Comparison of ENCODE assay signal across 8 cellular contexts in the genomic region with DNA sequence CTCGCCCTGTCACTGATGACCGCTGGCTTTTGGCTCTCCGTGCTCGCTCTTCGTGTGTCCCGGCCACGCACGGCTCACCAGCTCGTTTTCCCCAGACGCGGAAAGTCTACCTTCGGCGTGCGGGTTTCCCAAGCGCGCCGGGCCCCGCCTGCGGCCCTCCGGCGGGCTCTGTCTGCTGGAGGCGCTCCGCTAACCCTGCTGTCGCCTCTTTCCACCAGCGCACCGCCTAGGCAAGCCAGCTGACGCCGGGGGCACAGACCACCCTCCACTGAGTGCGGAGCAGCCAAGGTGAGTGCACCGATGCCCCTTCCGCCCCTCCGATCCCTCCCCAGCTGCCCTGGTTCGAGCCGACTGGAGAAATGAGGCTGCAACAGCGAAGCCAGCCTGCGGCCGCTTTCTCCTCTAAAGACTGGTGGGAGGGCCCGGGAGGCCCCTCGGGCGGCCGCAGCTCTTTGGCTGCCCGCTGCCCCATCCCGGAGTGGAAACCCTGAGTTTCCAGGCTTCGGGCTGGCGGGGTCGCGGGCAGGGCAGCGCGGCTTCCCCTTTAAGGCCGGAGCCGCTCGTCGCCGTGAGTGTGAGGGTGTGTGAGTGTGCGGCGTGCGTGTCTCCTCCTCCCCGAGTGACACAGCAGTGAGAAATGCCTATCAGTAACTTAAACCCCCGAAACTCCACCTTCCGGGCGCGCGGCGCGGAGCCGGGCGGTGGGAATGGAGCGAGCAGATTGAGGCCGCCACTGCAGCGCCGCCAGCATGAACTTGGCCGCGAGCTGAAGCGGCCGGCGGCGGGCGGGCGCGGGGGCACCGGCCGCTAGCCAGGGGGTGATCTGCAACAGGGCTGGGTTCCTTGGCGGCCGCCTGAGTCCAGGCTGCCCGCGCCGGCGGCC. TPM values are rescaled to one million over a fixed set of nuclear protein-coding genes. Genes with fewer than 3 reads are reported as not detected.
DNase-seq lines count a peak whose midpoint lies in the region; ATAC-seq and TF ChIP-seq lines count a peak whose summit lies in the region.

A gene with protein sequence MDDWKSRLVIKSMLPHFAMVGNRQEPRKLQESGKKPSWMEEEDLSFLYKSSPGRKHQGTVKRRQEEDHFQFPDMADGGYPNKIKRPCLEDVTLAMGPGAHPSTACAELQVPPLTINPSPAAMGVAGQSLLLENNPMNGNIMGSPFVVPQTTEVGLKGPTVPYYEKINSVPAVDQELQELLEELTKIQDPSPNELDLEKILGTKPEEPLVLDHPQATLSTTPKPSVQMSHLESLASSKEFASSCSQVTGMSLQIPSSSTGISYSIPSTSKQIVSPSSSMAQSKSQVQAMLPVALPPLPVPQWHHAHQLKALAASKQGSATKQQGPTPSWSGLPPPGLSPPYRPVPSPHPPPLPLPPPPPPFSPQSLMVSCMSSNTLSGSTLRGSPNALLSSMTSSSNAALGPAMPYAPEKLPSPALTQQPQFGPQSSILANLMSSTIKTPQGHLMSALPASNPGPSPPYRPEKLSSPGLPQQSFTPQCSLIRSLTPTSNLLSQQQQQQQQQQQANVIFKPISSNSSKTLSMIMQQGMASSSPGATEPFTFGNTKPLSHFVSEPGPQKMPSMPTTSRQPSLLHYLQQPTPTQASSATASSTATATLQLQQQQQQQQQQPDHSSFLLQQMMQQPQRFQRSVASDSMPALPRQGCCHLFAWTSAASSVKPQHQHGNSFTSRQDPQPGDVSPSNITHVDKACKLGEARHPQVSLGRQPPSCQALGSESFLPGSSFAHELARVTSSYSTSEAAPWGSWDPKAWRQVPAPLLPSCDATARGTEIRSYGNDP (plus strand): TSS at position 719 of the 883 bp plus-strand sequence. CDS start 82,200 bp downstream, outside the sequence.

- H3K36me3 Mint-ChIP-seq in WTC11, result no peaks in the 10 kb centered on the region

- no peaks in the 10 kb centered on the region for H3K36me3 ChIP-seq in BLaER1

- no peak for ATAC-seq in WTC11
- no peak for ATAC-seq in HG03442 (IDR thresholded peaks at IDR 0.05; ENCODE audit: unreplicated experiment)
- ATAC-seq in GM18870 (IDR thresholded peaks at IDR 0.05; ENCODE audit: unreplicated experiment), result no peak

- H3K4me3 ChIP-seq in BLaER1, result peak within 1 kb of the TSS; percentile 67
- peak within 1 kb of the TSS; percentile 69 for H3K4me3 ChIP-seq in choroid plexus epithelial cell (ENCODE audit: low read depth, low read length)
- peak within 1 kb of the TSS; percentile 45 to 56 (median 50) for H3K4me3 ChIP-seq in skin epidermis

- H3K27ac ChIP-seq in BLaER1 (no peak within 1 kb of the TSS), skin epidermis (peak within 1 kb of the TSS in 16 of 21 experiments; percentile 12 to 87 (median 74))

- H3K9me3 Mint-ChIP-seq in WTC11, result no peaks in the 10 kb centered on the region

- CTCF ChIA-PET in WTC11 (lab: Charles Lee), result interaction anchor here (0.9 to 3.7 kb wide), 5 partner anchors 15 to 423 kb away, joined by 3 to 26 read pairs (median 7); no protein-coding TSS in a partner anchor

- peaks cover 35% of the 10 kb centered on the region for H3K4me1 ChIP-seq in BLaER1

- peak within 1 kb of the TSS; percentile 66 for H3K4me3 Mint-ChIP-seq in WTC11

- no peak within 1 kb of the TSS for H3K27ac Mint-ChIP-seq in WTC11

- peaks cover 86% of the 10 kb centered on the region for H3K27me3 ChIP-seq in BLaER1

- DNase-seq in HS-5 (ENCODE audit: low read depth) (peak; percentile 37), WTC11 (ENCODE audit: low spot score) (peak; percentile 18), choroid plexus epithelial cell (ENCODE audit: low read depth) (peak; percentile 82), kidney glomerular epithelial cell (lab: John Stamatoyannopoulos, UW) (peak; percentile 45)

- TF ChIP-seq CTCF in WTC11 (IDR thresholded peaks at IDR 0.05) (no peak), choroid plexus epithelial cell (conservative IDR thresholded peaks at IDR 0.05; ENCODE audit: low read depth, low read length) (peak; percentile 21)

- H3K4me2 ChIP-seq in BLaER1, result peak within 1 kb of the TSS; percentile 89

- H3K9me3 ChIP-seq in BLaER1, result peaks cover 42% of the 10 kb centered on the region

- H3K4me1 Mint-ChIP-seq in WTC11, result peaks cover 15% of the 10 kb centered on the region

- POLR2A ChIA-PET in WTC11 (lab: Charles Lee), result no interaction called here

- H3K27me3 Mint-ChIP-seq in WTC11 (ENCODE audit: low read depth), result peaks cover 79% of the 10 kb centered on the region

- H3K9ac ChIP-seq in BLaER1, result no peak within 1 kb of the TSS

- H4K20me1 ChIP-seq in BLaER1, result peaks cover 28% of the 10 kb centered on the region

TF ChIP-seq in WTC11, 78 proteins besides CTCF, POLR2A, EP300 and RAD21:
- TF ChIP-seq SP1 (CRISPR knock-in tag; conservative IDR thresholded peaks at IDR 0.05), result no peak
- TF ChIP-seq ZNF121 (CRISPR knock-in tag; IDR thresholded peaks at IDR 0.05), result no peak
- TF ChIP-seq NR1H2 (CRISPR knock-in tag; IDR thresholded peaks at IDR 0.05), result no peak
- TF ChIP-seq, protein P1, sequence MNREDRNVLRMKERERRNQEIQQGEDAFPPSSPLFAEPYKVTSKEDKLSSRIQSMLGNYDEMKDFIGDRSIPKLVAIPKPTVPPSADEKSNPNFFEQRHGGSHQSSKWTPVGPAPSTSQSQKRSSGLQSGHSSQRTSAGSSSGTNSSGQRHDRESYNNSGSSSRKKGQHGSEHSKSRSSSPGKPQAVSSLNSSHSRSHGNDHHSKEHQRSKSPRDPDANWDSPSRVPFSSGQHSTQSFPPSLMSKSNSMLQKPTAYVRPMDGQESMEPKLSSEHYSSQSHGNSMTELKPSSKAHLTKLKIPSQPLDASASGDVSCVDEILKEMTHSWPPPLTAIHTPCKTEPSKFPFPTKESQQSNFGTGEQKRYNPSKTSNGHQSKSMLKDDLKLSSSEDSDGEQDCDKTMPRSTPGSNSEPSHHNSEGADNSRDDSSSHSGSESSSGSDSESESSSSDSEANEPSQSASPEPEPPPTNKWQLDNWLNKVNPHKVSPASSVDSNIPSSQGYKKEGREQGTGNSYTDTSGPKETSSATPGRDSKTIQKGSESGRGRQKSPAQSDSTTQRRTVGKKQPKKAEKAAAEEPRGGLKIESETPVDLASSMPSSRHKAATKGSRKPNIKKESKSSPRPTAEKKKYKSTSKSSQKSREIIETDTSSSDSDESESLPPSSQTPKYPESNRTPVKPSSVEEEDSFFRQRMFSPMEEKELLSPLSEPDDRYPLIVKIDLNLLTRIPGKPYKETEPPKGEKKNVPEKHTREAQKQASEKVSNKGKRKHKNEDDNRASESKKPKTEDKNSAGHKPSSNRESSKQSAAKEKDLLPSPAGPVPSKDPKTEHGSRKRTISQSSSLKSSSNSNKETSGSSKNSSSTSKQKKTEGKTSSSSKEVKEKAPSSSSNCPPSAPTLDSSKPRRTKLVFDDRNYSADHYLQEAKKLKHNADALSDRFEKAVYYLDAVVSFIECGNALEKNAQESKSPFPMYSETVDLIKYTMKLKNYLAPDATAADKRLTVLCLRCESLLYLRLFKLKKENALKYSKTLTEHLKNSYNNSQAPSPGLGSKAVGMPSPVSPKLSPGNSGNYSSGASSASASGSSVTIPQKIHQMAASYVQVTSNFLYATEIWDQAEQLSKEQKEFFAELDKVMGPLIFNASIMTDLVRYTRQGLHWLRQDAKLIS (CRISPR knock-in tag; IDR thresholded peaks at IDR 0.05; ENCODE audit: borderline replicate concordance), result no peak
- TF ChIP-seq ESRRA (CRISPR knock-in tag; IDR thresholded peaks at IDR 0.05; ENCODE audit: borderline replicate concordance), result no peak
- TF ChIP-seq ZNF416 (CRISPR knock-in tag; IDR thresholded peaks at IDR 0.05), result no peak
- no peak for TF ChIP-seq SMAD3 (CRISPR knock-in tag; IDR thresholded peaks at IDR 0.05; ENCODE audit: borderline replicate concordance)
- TF ChIP-seq TP53 (CRISPR knock-in tag; IDR thresholded peaks at IDR 0.05), result no peak
- TF ChIP-seq ETV6 (CRISPR knock-in tag; IDR thresholded peaks at IDR 0.05), result no peak
TF ChIP-seq in WTC11: peak in this region for 0.

RNA-seq across cellular contexts. Expression of the gene that starts here (rescaled TPM):
- total RNA-seq in WTC11 (2021), result 0.32 to 0.35 TPM (median 0.34 TPM) in 3 replicates

Comparison
In these comparisons a context has a peak if more than half of its experiments do, and no peak if none do; other contexts are left out.
1. Peak in DNase-seq in WTC11; RNA of the gene not detected or under 1 TPM.
2. DNase-seq: peak in every context shown above with its lines; median percentile 82 in choroid plexus epithelial cell; 45 in kidney glomerular epithelial cell; 37 in HS-5; 18 in WTC11.